ENCODE assay signal across 1 cellular context in genomic region chr1:209727286-209727685, GRCh38.
TF ChIP-seq lines count a peak whose summit lies in the region.

No MANE protein-coding gene starts in this region.

TF ChIP-seq in K562, 482 proteins besides CTCF, POLR2A, EP300 and RAD21:
- no peak for TF ChIP-seq ZNF75A (CRISPR knock-in tag; IDR thresholded peaks at IDR 0.05)
- TF ChIP-seq ZNF12 (CRISPR knock-in tag; IDR thresholded peaks at IDR 0.05) = no peak
- TF ChIP-seq, protein P1, sequence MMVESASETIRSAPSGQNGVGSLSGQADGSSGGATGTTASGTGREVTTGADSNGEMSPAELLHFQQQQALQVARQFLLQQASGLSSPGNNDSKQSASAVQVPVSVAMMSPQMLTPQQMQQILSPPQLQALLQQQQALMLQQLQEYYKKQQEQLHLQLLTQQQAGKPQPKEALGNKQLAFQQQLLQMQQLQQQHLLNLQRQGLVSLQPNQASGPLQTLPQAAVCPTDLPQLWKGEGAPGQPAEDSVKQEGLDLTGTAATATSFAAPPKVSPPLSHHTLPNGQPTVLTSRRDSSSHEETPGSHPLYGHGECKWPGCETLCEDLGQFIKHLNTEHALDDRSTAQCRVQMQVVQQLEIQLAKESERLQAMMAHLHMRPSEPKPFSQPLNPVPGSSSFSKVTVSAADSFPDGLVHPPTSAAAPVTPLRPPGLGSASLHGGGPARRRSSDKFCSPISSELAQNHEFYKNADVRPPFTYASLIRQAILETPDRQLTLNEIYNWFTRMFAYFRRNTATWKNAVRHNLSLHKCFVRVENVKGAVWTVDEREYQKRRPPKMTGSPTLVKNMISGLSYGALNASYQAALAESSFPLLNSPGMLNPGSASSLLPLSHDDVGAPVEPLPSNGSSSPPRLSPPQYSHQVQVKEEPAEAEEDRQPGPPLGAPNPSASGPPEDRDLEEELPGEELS (CRISPR knock-in tag; IDR thresholded peaks at IDR 0.05; ENCODE audit: borderline replicate concordance) = no peak
- TF ChIP-seq ZNF655 (CRISPR knock-in tag; IDR thresholded peaks at IDR 0.05) = no peak
- no peak for TF ChIP-seq ZNF76 (CRISPR knock-in tag; IDR thresholded peaks at IDR 0.05; ENCODE audit: borderline replicate concordance)
- no peak for TF ChIP-seq ZBTB2 (IDR thresholded peaks at IDR 0.05)
- no peak for TF ChIP-seq SNRNP70 (optimal IDR thresholded peaks at IDR 0.05; ENCODE audit: low read depth, low read length)
- TF ChIP-seq ARNT (IDR thresholded peaks at IDR 0.05) = no peak
- TF ChIP-seq, protein P2, sequence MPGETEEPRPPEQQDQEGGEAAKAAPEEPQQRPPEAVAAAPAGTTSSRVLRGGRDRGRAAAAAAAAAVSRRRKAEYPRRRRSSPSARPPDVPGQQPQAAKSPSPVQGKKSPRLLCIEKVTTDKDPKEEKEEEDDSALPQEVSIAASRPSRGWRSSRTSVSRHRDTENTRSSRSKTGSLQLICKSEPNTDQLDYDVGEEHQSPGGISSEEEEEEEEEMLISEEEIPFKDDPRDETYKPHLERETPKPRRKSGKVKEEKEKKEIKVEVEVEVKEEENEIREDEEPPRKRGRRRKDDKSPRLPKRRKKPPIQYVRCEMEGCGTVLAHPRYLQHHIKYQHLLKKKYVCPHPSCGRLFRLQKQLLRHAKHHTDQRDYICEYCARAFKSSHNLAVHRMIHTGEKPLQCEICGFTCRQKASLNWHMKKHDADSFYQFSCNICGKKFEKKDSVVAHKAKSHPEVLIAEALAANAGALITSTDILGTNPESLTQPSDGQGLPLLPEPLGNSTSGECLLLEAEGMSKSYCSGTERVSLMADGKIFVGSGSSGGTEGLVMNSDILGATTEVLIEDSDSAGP (CRISPR knock-in tag; IDR thresholded peaks at IDR 0.05) = no peak
- TF ChIP-seq TEAD4 (IDR thresholded peaks at IDR 0.05; ENCODE audit: low read length) = no peak
- TF ChIP-seq TEAD4 (CRISPR knock-in tag; IDR thresholded peaks at IDR 0.05; ENCODE audit: borderline replicate concordance) = no peak
- TF ChIP-seq, protein P3, sequence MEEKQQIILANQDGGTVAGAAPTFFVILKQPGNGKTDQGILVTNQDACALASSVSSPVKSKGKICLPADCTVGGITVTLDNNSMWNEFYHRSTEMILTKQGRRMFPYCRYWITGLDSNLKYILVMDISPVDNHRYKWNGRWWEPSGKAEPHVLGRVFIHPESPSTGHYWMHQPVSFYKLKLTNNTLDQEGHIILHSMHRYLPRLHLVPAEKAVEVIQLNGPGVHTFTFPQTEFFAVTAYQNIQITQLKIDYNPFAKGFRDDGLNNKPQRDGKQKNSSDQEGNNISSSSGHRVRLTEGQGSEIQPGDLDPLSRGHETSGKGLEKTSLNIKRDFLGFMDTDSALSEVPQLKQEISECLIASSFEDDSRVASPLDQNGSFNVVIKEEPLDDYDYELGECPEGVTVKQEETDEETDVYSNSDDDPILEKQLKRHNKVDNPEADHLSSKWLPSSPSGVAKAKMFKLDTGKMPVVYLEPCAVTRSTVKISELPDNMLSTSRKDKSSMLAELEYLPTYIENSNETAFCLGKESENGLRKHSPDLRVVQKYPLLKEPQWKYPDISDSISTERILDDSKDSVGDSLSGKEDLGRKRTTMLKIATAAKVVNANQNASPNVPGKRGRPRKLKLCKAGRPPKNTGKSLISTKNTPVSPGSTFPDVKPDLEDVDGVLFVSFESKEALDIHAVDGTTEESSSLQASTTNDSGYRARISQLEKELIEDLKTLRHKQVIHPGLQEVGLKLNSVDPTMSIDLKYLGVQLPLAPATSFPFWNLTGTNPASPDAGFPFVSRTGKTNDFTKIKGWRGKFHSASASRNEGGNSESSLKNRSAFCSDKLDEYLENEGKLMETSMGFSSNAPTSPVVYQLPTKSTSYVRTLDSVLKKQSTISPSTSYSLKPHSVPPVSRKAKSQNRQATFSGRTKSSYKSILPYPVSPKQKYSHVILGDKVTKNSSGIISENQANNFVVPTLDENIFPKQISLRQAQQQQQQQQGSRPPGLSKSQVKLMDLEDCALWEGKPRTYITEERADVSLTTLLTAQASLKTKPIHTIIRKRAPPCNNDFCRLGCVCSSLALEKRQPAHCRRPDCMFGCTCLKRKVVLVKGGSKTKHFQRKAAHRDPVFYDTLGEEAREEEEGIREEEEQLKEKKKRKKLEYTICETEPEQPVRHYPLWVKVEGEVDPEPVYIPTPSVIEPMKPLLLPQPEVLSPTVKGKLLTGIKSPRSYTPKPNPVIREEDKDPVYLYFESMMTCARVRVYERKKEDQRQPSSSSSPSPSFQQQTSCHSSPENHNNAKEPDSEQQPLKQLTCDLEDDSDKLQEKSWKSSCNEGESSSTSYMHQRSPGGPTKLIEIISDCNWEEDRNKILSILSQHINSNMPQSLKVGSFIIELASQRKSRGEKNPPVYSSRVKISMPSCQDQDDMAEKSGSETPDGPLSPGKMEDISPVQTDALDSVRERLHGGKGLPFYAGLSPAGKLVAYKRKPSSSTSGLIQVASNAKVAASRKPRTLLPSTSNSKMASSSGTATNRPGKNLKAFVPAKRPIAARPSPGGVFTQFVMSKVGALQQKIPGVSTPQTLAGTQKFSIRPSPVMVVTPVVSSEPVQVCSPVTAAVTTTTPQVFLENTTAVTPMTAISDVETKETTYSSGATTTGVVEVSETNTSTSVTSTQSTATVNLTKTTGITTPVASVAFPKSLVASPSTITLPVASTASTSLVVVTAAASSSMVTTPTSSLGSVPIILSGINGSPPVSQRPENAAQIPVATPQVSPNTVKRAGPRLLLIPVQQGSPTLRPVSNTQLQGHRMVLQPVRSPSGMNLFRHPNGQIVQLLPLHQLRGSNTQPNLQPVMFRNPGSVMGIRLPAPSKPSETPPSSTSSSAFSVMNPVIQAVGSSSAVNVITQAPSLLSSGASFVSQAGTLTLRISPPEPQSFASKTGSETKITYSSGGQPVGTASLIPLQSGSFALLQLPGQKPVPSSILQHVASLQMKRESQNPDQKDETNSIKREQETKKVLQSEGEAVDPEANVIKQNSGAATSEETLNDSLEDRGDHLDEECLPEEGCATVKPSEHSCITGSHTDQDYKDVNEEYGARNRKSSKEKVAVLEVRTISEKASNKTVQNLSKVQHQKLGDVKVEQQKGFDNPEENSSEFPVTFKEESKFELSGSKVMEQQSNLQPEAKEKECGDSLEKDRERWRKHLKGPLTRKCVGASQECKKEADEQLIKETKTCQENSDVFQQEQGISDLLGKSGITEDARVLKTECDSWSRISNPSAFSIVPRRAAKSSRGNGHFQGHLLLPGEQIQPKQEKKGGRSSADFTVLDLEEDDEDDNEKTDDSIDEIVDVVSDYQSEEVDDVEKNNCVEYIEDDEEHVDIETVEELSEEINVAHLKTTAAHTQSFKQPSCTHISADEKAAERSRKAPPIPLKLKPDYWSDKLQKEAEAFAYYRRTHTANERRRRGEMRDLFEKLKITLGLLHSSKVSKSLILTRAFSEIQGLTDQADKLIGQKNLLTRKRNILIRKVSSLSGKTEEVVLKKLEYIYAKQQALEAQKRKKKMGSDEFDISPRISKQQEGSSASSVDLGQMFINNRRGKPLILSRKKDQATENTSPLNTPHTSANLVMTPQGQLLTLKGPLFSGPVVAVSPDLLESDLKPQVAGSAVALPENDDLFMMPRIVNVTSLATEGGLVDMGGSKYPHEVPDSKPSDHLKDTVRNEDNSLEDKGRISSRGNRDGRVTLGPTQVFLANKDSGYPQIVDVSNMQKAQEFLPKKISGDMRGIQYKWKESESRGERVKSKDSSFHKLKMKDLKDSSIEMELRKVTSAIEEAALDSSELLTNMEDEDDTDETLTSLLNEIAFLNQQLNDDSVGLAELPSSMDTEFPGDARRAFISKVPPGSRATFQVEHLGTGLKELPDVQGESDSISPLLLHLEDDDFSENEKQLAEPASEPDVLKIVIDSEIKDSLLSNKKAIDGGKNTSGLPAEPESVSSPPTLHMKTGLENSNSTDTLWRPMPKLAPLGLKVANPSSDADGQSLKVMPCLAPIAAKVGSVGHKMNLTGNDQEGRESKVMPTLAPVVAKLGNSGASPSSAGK (IDR thresholded peaks at IDR 0.05) = no peak
- TF ChIP-seq YBX1 (IDR thresholded peaks at IDR 0.05) = no peak
- no peak for TF ChIP-seq ESRRB (CRISPR knock-in tag; IDR thresholded peaks at IDR 0.05; ENCODE audit: borderline replicate concordance)
